In the genomic region with DNA sequence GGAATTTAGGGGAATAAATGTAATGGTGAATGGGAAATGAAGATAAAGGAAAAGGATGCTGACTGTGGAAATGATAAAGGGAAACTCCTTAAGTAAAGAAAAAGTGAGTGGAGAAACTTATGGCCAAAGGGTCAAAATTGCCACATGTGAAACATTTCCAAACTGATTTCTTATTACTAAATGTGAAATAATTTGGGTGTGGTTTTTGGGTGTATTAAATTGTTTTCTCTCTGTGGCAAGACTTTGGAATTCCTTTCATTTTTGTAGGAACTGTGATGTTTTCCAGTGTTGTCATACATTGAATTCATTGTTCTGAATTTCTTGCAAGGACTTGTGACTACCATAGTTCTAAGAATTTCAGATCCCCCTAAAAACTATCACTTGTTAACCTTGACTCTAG, we compare ENCODE assay signal across 20 cellular contexts.
DNase-seq lines count a peak whose midpoint lies in the region; ATAC-seq and TF ChIP-seq lines count a peak whose summit lies in the region.
"Had no signal": no experiment of that assay in that cellular context is flagged by ENCODE, and none has a peak within 500 bp of the region (broad histone marks: within the 10 kb centered on the region; RNA-seq: fewer than 3 reads in every experiment).

No MANE protein-coding gene starts in this region.

- H3K4me1 ChIP-seq in adrenal gland (replicated peaks in 1 of 2) = no peaks in the 10 kb centered on the region
- H3K4me1 ChIP-seq: Caco-2, vagina had no signal

- H3K4me3 ChIP-seq in choroid plexus epithelial cell (ENCODE audit: low read depth, low read length) (no peak overlapping the region), adrenal gland (no peak overlapping the region)
- H3K4me3 ChIP-seq: vagina had no signal

- H3K9me3 ChIP-seq in adrenal gland (replicated peaks in 1 of 3) = no peaks in the 10 kb centered on the region
- H3K9me3 ChIP-seq: Caco-2, vagina had no signal

- no peaks in the 10 kb centered on the region for H3K36me3 ChIP-seq in adrenal gland (replicated peaks in 1 of 2)
- H3K36me3 ChIP-seq: vagina had no signal

- no peak for TF ChIP-seq POLR2A in adrenal gland (IDR thresholded peaks at IDR 0.05)

- TF ChIP-seq CTCF in choroid plexus epithelial cell (conservative IDR thresholded peaks at IDR 0.05; ENCODE audit: low read depth, low read length) (no peak), CD14-positive monocyte (IDR thresholded peaks at IDR 0.05) (no peak), adrenal gland (IDR thresholded peaks at IDR 0.05) (no peak)

- H3K27me3 ChIP-seq in adrenal gland = no peaks in the 10 kb centered on the region
- H3K27me3 ChIP-seq: vagina had no signal

- H3K27me3 Mint-ChIP-seq in CD14-positive monocyte (ENCODE audit: low read depth in 3 of 3) = peaks cover 0 to 2% (median 0%) of the 10 kb centered on the region in 3 donors
- no peaks in the 10 kb centered on the region for H3K27me3 Mint-ChIP-seq in activated T-helper 2 cell treated with anti-CD3 and anti-CD28 coated beads, Interferon-gamma antibody, Interleukin-2, Interleukin-4, amounts not matched to agents 10 μg/mL and 5 μg/mL and 100 μg/mL, durations not matched to agents 14 hours and 24 hours and 36 hours (ENCODE audit: low read depth)
- H3K27me3 Mint-ChIP-seq: activated CD8-positive, alpha-beta memory T cell treated with anti-CD3 and anti-CD28 coated beads, Interleukin-2, amount 10 ng/mL, durations not matched to agents 7 days and 5 days; effector memory CD8-positive, alpha-beta T cell had no signal

- peak; percentile 37 for DNase-seq in AG20443 (ENCODE audit: low spot score)
- DNase-seq in NCI-H226 = peak; percentile 89
- peak; percentile 63 for DNase-seq in choroid plexus epithelial cell (ENCODE audit: low read depth)
- peak; percentile 27 for DNase-seq in kidney glomerular epithelial cell (lab: John Stamatoyannopoulos, UW)
- no peak for DNase-seq in CD14-positive monocyte (ENCODE audit: low spot score)
- DNase-seq in activated T-helper 2 cell treated with anti-CD3 and anti-CD28 coated beads, Interferon-gamma antibody, Interleukin-2, Interleukin-4, amounts not matched to agents 10 μg/mL and 5 μg/mL and 100 μg/mL, durations not matched to agents 14 hours and 24 hours and 36 hours (ENCODE audit: low spot score) = no peak
- DNase-seq in adrenal gland = no peak
- DNase-seq: activated CD4-positive, CD25-positive, alpha-beta regulatory T cell treated with anti-CD3 and anti-CD28 coated beads, Interleukin-2, amount 50 U/mL, for 72 hours; activated CD8-positive, alpha-beta memory T cell treated with anti-CD3 and anti-CD28 coated beads, Interleukin-2, amount 10 ng/mL, durations not matched to agents 7 days and 5 days; Caco-2; caudate nucleus; effector memory CD8-positive, alpha-beta T cell; GDM1; GOT3; natural killer cell; NCI-H1436; SHP77 had no signal

- no peaks in the 10 kb centered on the region for H3K4me1 Mint-ChIP-seq in CD14-positive monocyte
- no peaks in the 10 kb centered on the region for H3K4me1 Mint-ChIP-seq in activated T-helper 2 cell treated with anti-CD3 and anti-CD28 coated beads, Interferon-gamma antibody, Interleukin-2, Interleukin-4, amounts not matched to agents 10 μg/mL and 5 μg/mL and 100 μg/mL, durations not matched to agents 14 hours and 24 hours and 36 hours (ENCODE audit: low read depth)
- H3K4me1 Mint-ChIP-seq: activated CD8-positive, alpha-beta memory T cell treated with anti-CD3 and anti-CD28 coated beads, Interleukin-2, amount 10 ng/mL, durations not matched to agents 7 days and 5 days; natural killer cell had no signal

- no peak overlapping the region for H3K27ac ChIP-seq in adrenal gland
- H3K27ac ChIP-seq: vagina had no signal

- no peaks in the 10 kb centered on the region for H3K36me3 Mint-ChIP-seq in CD14-positive monocyte
- no peaks in the 10 kb centered on the region for H3K36me3 Mint-ChIP-seq in activated T-helper 2 cell treated with anti-CD3 and anti-CD28 coated beads, Interferon-gamma antibody, Interleukin-2, Interleukin-4, amounts not matched to agents 10 μg/mL and 5 μg/mL and 100 μg/mL, durations not matched to agents 14 hours and 24 hours and 36 hours (ENCODE audit: low read depth)
- H3K36me3 Mint-ChIP-seq: activated CD8-positive, alpha-beta memory T cell treated with anti-CD3 and anti-CD28 coated beads, Interleukin-2, amount 10 ng/mL, durations not matched to agents 7 days and 5 days; natural killer cell had no signal

- no peak overlapping the region for H3K27ac Mint-ChIP-seq in CD14-positive monocyte
- no peak overlapping the region for H3K27ac Mint-ChIP-seq in activated T-helper 2 cell treated with anti-CD3 and anti-CD28 coated beads, Interferon-gamma antibody, Interleukin-2, Interleukin-4, amounts not matched to agents 10 μg/mL and 5 μg/mL and 100 μg/mL, durations not matched to agents 14 hours and 24 hours and 36 hours
- H3K27ac Mint-ChIP-seq: activated CD8-positive, alpha-beta memory T cell treated with anti-CD3 and anti-CD28 coated beads, Interleukin-2, amount 10 ng/mL, durations not matched to agents 7 days and 5 days; effector memory CD8-positive, alpha-beta T cell; natural killer cell; T-helper 2 cell treated with Interferon-gamma antibody and Interleukin-4, amounts not matched to agents 5 μg/mL and 100 μg/mL, for 36 hours had no signal

- intact Hi-C loops in CD14-positive monocyte (cut with micrococcal nuclease) (no loop called here), adrenal gland (cut with DNase I) (no loop called here)
- intact Hi-C loops in activated T-helper 2 cell treated with anti-CD3 and anti-CD28 coated beads, Interferon-gamma antibody, Interleukin-2, Interleukin-4, amounts not matched to agents 10 μg/mL and 5 μg/mL and 100 μg/mL, durations not matched to agents 14 hours and 24 hours and 36 hours (cut with micrococcal nuclease) = no loop called here

- no peak for ATAC-seq in HG03439 (IDR thresholded peaks at IDR 0.05; ENCODE audit: unreplicated experiment)
- ATAC-seq: activated CD8-positive, alpha-beta memory T cell treated with anti-CD3 and anti-CD28 coated beads, Interleukin-2, amount 10 ng/mL, durations not matched to agents 7 days and 5 days; effector memory CD8-positive, alpha-beta T cell; natural killer cell had no signal

- no peak overlapping the region for H3K4me3 Mint-ChIP-seq in CD14-positive monocyte
- H3K4me3 Mint-ChIP-seq in activated T-helper 2 cell treated with anti-CD3 and anti-CD28 coated beads, Interferon-gamma antibody, Interleukin-2, Interleukin-4, amounts not matched to agents 10 μg/mL and 5 μg/mL and 100 μg/mL, durations not matched to agents 14 hours and 24 hours and 36 hours (ENCODE audit: low read depth) = no peak overlapping the region
- H3K4me3 Mint-ChIP-seq: activated CD8-positive, alpha-beta memory T cell treated with anti-CD3 and anti-CD28 coated beads, Interleukin-2, amount 10 ng/mL, durations not matched to agents 7 days and 5 days; effector memory CD8-positive, alpha-beta T cell; natural killer cell; T-helper 2 cell treated with Interferon-gamma antibody and Interleukin-4, amounts not matched to agents 5 μg/mL and 100 μg/mL, for 36 hours had no signal

- H3K9me3 Mint-ChIP-seq in CD14-positive monocyte = peaks cover 0 to 10% (median 3%) of the 10 kb centered on the region in 7 donors
- H3K9me3 Mint-ChIP-seq in activated T-helper 2 cell treated with anti-CD3 and anti-CD28 coated beads, Interferon-gamma antibody, Interleukin-2, Interleukin-4, amounts not matched to agents 10 μg/mL and 5 μg/mL and 100 μg/mL, durations not matched to agents 14 hours and 24 hours and 36 hours = peaks cover 36% of the 10 kb centered on the region
- H3K9me3 Mint-ChIP-seq: effector memory CD8-positive, alpha-beta T cell; natural killer cell had no signal

Comparison
In these comparisons a context has a peak if more than half of its experiments do, and no peak if none do; other contexts are left out.
1. DNase-seq: peak in AG20443 (single experiment), NCI-H226 (single experiment), choroid plexus epithelial cell (single experiment) and kidney glomerular epithelial cell (single experiment); none in CD14-positive monocyte (single experiment), activated T-helper 2 cell treated with anti-CD3 and anti-CD28 coated beads, Interferon-gamma antibody, Interleukin-2, Interleukin-4, amounts not matched to agents 10 μg/mL and 5 μg/mL and 100 μg/mL, durations not matched to agents 14 hours and 24 hours and 36 hours (single experiment) and adrenal gland (0 of 7).